Comparison of ENCODE assay signal across 27 cellular contexts in genomic region chr11:9267680-9268079, GRCh38. TPM values are rescaled to one million over a fixed set of nuclear protein-coding genes. Genes with fewer than 3 reads are reported as not detected.
DNase-seq lines count a peak whose midpoint lies in the region; ATAC-seq and TF ChIP-seq lines count a peak whose summit lies in the region.
"Had no signal": no experiment of that assay in that cellular context is flagged by ENCODE, and none has a peak within 500 bp of the region (broad histone marks: within the 10 kb centered on the region; RNA-seq: fewer than 3 reads in every experiment).

No MANE protein-coding gene starts in this region.

- no peak overlapping the region for H3K4me3 Mint-ChIP-seq in activated T-helper 1 cell treated with anti-CD3 and anti-CD28 coated beads, Interleukin-12 subunit alpha, Interleukin-12 subunit beta, Interleukin-2, Interleukin-4 antibody, amounts not matched to agents 30 ng/mL and 10 ng/mL and 1 ng/mL, durations not matched to agents 14 hours and 24 hours and 36 hours
- H3K4me3 Mint-ChIP-seq in type B pancreatic cell: no peak overlapping the region
- H3K4me3 Mint-ChIP-seq: CD14-positive monocyte had no signal

- H3K27me3 ChIP-seq in heart right ventricle: no peaks in the 10 kb centered on the region
- H3K27me3 ChIP-seq: BE2C had no signal

- no peaks in the 10 kb centered on the region for H3K9me3 Mint-ChIP-seq in activated T-helper 1 cell treated with anti-CD3 and anti-CD28 coated beads, Interleukin-12 subunit alpha, Interleukin-12 subunit beta, Interleukin-2, Interleukin-4 antibody, amounts not matched to agents 30 ng/mL and 10 ng/mL and 1 ng/mL, durations not matched to agents 14 hours and 24 hours and 36 hours
- H3K9me3 Mint-ChIP-seq in type B pancreatic cell: peaks cover 3% of the 10 kb centered on the region
- H3K9me3 Mint-ChIP-seq: CD14-positive monocyte had no signal

- peaks cover 33% of the 10 kb centered on the region for H3K27me3 Mint-ChIP-seq in activated T-helper 1 cell treated with anti-CD3 and anti-CD28 coated beads, Interleukin-12 subunit alpha, Interleukin-12 subunit beta, Interleukin-2, Interleukin-4 antibody, amounts not matched to agents 30 ng/mL and 10 ng/mL and 1 ng/mL, durations not matched to agents 14 hours and 24 hours and 36 hours (ENCODE audit: insufficient read depth)
- H3K27me3 Mint-ChIP-seq in type B pancreatic cell: no peaks in the 10 kb centered on the region

- no peaks in the 10 kb centered on the region for H3K36me3 ChIP-seq in heart right ventricle
- H3K36me3 ChIP-seq: BE2C had no signal

- DNase-seq in activated CD8-positive, alpha-beta memory T cell treated with anti-CD3 and anti-CD28 coated beads for 24 hours: peak; percentile 13
- DNase-seq in activated CD8-positive, alpha-beta memory T cell treated with anti-CD3 and anti-CD28 coated beads, Interleukin-2, amount 50 U/mL, for 4 hours: no peak
- no peak for DNase-seq in activated T-helper 1 cell treated with anti-CD3 and anti-CD28 coated beads, Interleukin-12 subunit alpha, Interleukin-12 subunit beta, Interleukin-2, Interleukin-4 antibody, amounts not matched to agents 30 ng/mL and 10 ng/mL and 1 ng/mL, durations not matched to agents 14 hours and 24 hours and 36 hours (ENCODE audit: low spot score)
- DNase-seq in iPS-NIHi7 (ENCODE audit: extremely low spot score) (peak; percentile 18), type B pancreatic cell (ENCODE audit: extremely low spot score, unreplicated experiment) (peak; percentile 22), NCI-H69 (lab: John Stamatoyannopoulos, UW) (no peak), GM13976 (ENCODE audit: low spot score) (no peak), heart right ventricle (no peak)
- DNase-seq: ACHN, BE2C, Calu3, DMS79 treated with DMSO at 0.1 percent for 48 hours, GF-D8, HCEC 1CT, Kasumi-1, MV-4-11, NCI-H1105, NCI-H1436 treated with DMSO at 0.1 percent for 48 hours, NCI-H1930, NCI-H2107, NCI-H524, NCI-H774, PC-3, SK-N-SH had no signal

- no peak for ATAC-seq in heart right ventricle
- ATAC-seq: PC-3 had no signal

- H3K4me1 ChIP-seq in heart right ventricle: peaks cover 5 to 22% (median 14%) of the 10 kb centered on the region in 9 donors
- H3K4me1 ChIP-seq: BE2C had no signal

- H3K36me3 Mint-ChIP-seq in activated T-helper 1 cell treated with anti-CD3 and anti-CD28 coated beads, Interleukin-12 subunit alpha, Interleukin-12 subunit beta, Interleukin-2, Interleukin-4 antibody, amounts not matched to agents 30 ng/mL and 10 ng/mL and 1 ng/mL, durations not matched to agents 14 hours and 24 hours and 36 hours (ENCODE audit: low read depth): peaks cover 5% of the 10 kb centered on the region
- H3K36me3 Mint-ChIP-seq in type B pancreatic cell: peaks cover 5% of the 10 kb centered on the region

- 85 to 92% methylated on average over 4 of the region's 4 CpGs for WGBS in heart right ventricle, 2 donors

- in situ Hi-C loops in GM13976 (cut with MboI; ENCODE audit: low sequenced_read_pairs, unreplicated experiment): no loop called here

- intact Hi-C loops in activated T-helper 1 cell treated with anti-CD3 and anti-CD28 coated beads, Interleukin-12 subunit alpha, Interleukin-12 subunit beta, Interleukin-2, Interleukin-4 antibody, amounts not matched to agents 30 ng/mL and 10 ng/mL and 1 ng/mL, durations not matched to agents 14 hours and 24 hours and 36 hours (cut with micrococcal nuclease): loop anchor here (10.0 kb wide), 2 partner anchors 1037 to 1187 kb away; partner anchors contain the start of genes ADM and AMPD3
- intact Hi-C loops in heart right ventricle (cut with DNase I): loop anchor here in 6 of 10 donors (5.0 to 10.0 kb wide), 5 partner anchors 45 to 95 kb away; partner anchors contain the start of gene TMEM41B (in 1 of the 6)

- no peak for TF ChIP-seq CTCF in type B pancreatic cell (conservative IDR thresholded peaks at IDR 0.05)
- no peak for TF ChIP-seq CTCF in GM13976 (IDR thresholded peaks at IDR 0.05; ENCODE audit: borderline replicate concordance, control extremely low read depth, extremely low read depth, insufficient read depth, missing control alignments)
- no peak for TF ChIP-seq CTCF in heart right ventricle (IDR thresholded peaks at IDR 0.05)

- peaks cover 13% of the 10 kb centered on the region for H3K4me1 Mint-ChIP-seq in activated T-helper 1 cell treated with anti-CD3 and anti-CD28 coated beads, Interleukin-12 subunit alpha, Interleukin-12 subunit beta, Interleukin-2, Interleukin-4 antibody, amounts not matched to agents 30 ng/mL and 10 ng/mL and 1 ng/mL, durations not matched to agents 14 hours and 24 hours and 36 hours (ENCODE audit: low read depth)
- H3K4me1 Mint-ChIP-seq in type B pancreatic cell (ENCODE audit: unreplicated experiment): peaks cover 28% of the 10 kb centered on the region

- H3K4me3 ChIP-seq in heart right ventricle: no peak overlapping the region

- H3K27ac ChIP-seq in heart right ventricle: no peak overlapping the region
- H3K27ac ChIP-seq: 22Rv1, HL-60 had no signal

- H3K27ac Mint-ChIP-seq in activated T-helper 1 cell treated with anti-CD3 and anti-CD28 coated beads, Interleukin-12 subunit alpha, Interleukin-12 subunit beta, Interleukin-2, Interleukin-4 antibody, amounts not matched to agents 30 ng/mL and 10 ng/mL and 1 ng/mL, durations not matched to agents 14 hours and 24 hours and 36 hours: peak overlapping the region; percentile 8
- H3K27ac Mint-ChIP-seq in type B pancreatic cell: no peak overlapping the region
- H3K27ac Mint-ChIP-seq: CD14-positive monocyte had no signal

- no peaks in the 10 kb centered on the region for H3K9me3 ChIP-seq in heart right ventricle
- H3K9me3 ChIP-seq: BE2C, SK-N-SH had no signal

RNA-seq across cellular contexts. Expression of gene DENND5A, which starts 2.5 kb away (rescaled TPM):
- 45.6 and 47.6 TPM in 2 replicates for total RNA-seq in activated T-helper 1 cell treated with anti-CD3 and anti-CD28 coated beads, Interleukin-12 subunit alpha, Interleukin-12 subunit beta, Interleukin-2, Interleukin-4 antibody, amounts not matched to agents 30 ng/mL and 10 ng/mL and 1 ng/mL, durations not matched to agents 14 hours and 24 hours and 36 hours
- total RNA-seq in type B pancreatic cell (ENCODE audit: low replicate concordance) (38.7 and 76.0 TPM in 2 replicates), heart right ventricle (100 to 1,000 TPM in 8 of 10 donors, 10 to 100 TPM in 2; 94.1 to 178 (median 122) TPM)
- polyA plus RNA-seq in heart right ventricle: 10 to 100 TPM; 48.9 to 79.2 TPM

RNA-seq across cellular contexts. Expression of gene TMEM41B, which starts 46.7 kb away (rescaled TPM):
- 26.1 and 28.8 TPM in 2 replicates for total RNA-seq in activated T-helper 1 cell treated with anti-CD3 and anti-CD28 coated beads, Interleukin-12 subunit alpha, Interleukin-12 subunit beta, Interleukin-2, Interleukin-4 antibody, amounts not matched to agents 30 ng/mL and 10 ng/mL and 1 ng/mL, durations not matched to agents 14 hours and 24 hours and 36 hours
- total RNA-seq in type B pancreatic cell (ENCODE audit: low replicate concordance): 46.5 and 49.6 TPM in 2 replicates
- 10 to 100 TPM; 17.2 to 25.1 (median 20.8) TPM for total RNA-seq in heart right ventricle
- polyA plus RNA-seq in heart right ventricle: 10 to 100 TPM; 11.6 to 19.6 TPM

Comparison
In these comparisons a context has a peak if more than half of its experiments do, and no peak if none do; other contexts are left out.
1. DNase-seq: peak in activated CD8-positive, alpha-beta memory T cell treated with anti-CD3 and anti-CD28 coated beads for 24 hours (single experiment), iPS-NIHi7 (single experiment) and type B pancreatic cell (single experiment); none in activated CD8-positive, alpha-beta memory T cell treated with anti-CD3 and anti-CD28 coated beads, Interleukin-2, amount 50 U/mL, for 4 hours (single experiment), activated T-helper 1 cell treated with anti-CD3 and anti-CD28 coated beads, Interleukin-12 subunit alpha, Interleukin-12 subunit beta, Interleukin-2, Interleukin-4 antibody, amounts not matched to agents 30 ng/mL and 10 ng/mL and 1 ng/mL, durations not matched to agents 14 hours and 24 hours and 36 hours (single experiment), NCI-H69 (single experiment), GM13976 (single experiment) and heart right ventricle (0 of 2).